ENCODE assay signal across 10 cellular contexts in genomic region chr16:80993293-80993691, GRCh38. TPM values are rescaled to one million over a fixed set of nuclear protein-coding genes. Genes with fewer than 3 reads are reported as not detected.
DNase-seq lines count a peak whose midpoint lies in the region; ATAC-seq and TF ChIP-seq lines count a peak whose summit lies in the region.
"Had no signal": no experiment of that assay in that cellular context is flagged by ENCODE, and none has a peak within 500 bp of the region (broad histone marks: within the 10 kb centered on the region; RNA-seq: fewer than 3 reads in every experiment).

No MANE protein-coding gene starts in this region.

- DNase-seq in AG04449 (ENCODE audit: low read depth, low spot score) (peak; percentile 87), NCI-H226 (peak; percentile 96), dermis blood vessel endothelial cell (peak; percentile 62), G401 (ENCODE audit: low spot score) (no peak), SIG-M5 treated with dmso at 0.1 percent for 504 hours (lab: John Stamatoyannopoulos, UW; ENCODE audit: unreplicated experiment) (no peak)
- DNase-seq in effector memory CD4-positive, alpha-beta T cell, result no peak
- DNase-seq: activated effector memory CD4-positive, alpha-beta T cell treated with Interleukin-2 at 50 U/mL for 16 hours; DMS79 had no signal

- POLR2A ChIA-PET in AG04449 (lab: Yijun Ruan, JAX), result interaction anchor here (0.5 to 2.0 kb wide), 5 partner anchors 8 to 61 kb away, joined by 3 to 10 read pairs (median 5); partner anchors contain the start of genes CENPN and CMC2

- H3K9me3 ChIP-seq in liver (ENCODE audit: control insufficient read depth in 4 of 4, low read length in 3 of 4), result no peaks in the 10 kb centered on the region
- H3K9me3 ChIP-seq in effector memory CD4-positive, alpha-beta T cell (ENCODE audit: control insufficient read depth, low read length), result no peaks in the 10 kb centered on the region

- H3K9ac ChIP-seq in liver (ENCODE audit: low read depth in 1 of 2, low read length in 2 of 2), result peak overlapping the region in 1 of 2 donors; percentile 55

- H3K27me3 ChIP-seq in liver (ENCODE audit: control insufficient read depth in 4 of 4, insufficient read depth in 4 of 4, low read length in 3 of 4), result no peaks in the 10 kb centered on the region
- no peaks in the 10 kb centered on the region for H3K27me3 ChIP-seq in effector memory CD4-positive, alpha-beta T cell (replicated peaks; ENCODE audit: control insufficient read depth, insufficient read depth, low read length, poor library complexity, severe bottlenecking)

- H3K27ac ChIP-seq in liver (ENCODE audit: low read depth in 1 of 2, low read length in 2 of 2), result peak overlapping the region; percentile 25 to 43
- H3K27ac ChIP-seq in effector memory CD4-positive, alpha-beta T cell (ENCODE audit: insufficient read depth, low read length, poor library complexity, severe bottlenecking), result no peak overlapping the region

- ATAC-seq in GM18858 (IDR thresholded peaks at IDR 0.05; ENCODE audit: unreplicated experiment), result no peak

- H3K36me3 ChIP-seq in liver (ENCODE audit: control insufficient read depth in 4 of 4, insufficient read depth in 3 of 4, low read depth in 1 of 4, low read length in 3 of 4), result no peaks in the 10 kb centered on the region
- no peaks in the 10 kb centered on the region for H3K36me3 ChIP-seq in effector memory CD4-positive, alpha-beta T cell (ENCODE audit: control insufficient read depth, insufficient read depth, low read length)

- no peak for TF ChIP-seq RAD21 in liver (IDR thresholded peaks at IDR 0.05)

- no peak for TF ChIP-seq CTCF in AG04449 (IDR thresholded peaks at IDR 0.05; ENCODE audit: insufficient read depth, low read length, missing control alignments)
- no peak for TF ChIP-seq CTCF in liver (IDR thresholded peaks at IDR 0.05; ENCODE audit: low read depth, low read length, missing input control)

- WGBS in liver, result 31% methylated on average over 6 of the region's 6 CpGs

- CTCF ChIA-PET in AG04449 (lab: Yijun Ruan, JAX), result interaction anchor here (1.0 to 7.9 kb wide), 7 partner anchors 11 to 168 kb away, joined by 3 to 125 read pairs (median 3); partner anchors contain the start of genes ATMIN, CENPN and CMC2

- peak overlapping the region; percentile 43 for H3K4me3 ChIP-seq in AG04449 (ENCODE audit: low read depth, low read length)
- H3K4me3 ChIP-seq in liver (ENCODE audit: low read depth in 1 of 3, low read length in 3 of 3), result no peak overlapping the region
- H3K4me3 ChIP-seq in effector memory CD4-positive, alpha-beta T cell (ENCODE audit: insufficient read depth, low read depth, low read length, poor library complexity, severe bottlenecking), result no peak overlapping the region

- peaks cover 8 to 75% (median 49%) of the 10 kb centered on the region in 4 donors for H3K4me1 ChIP-seq in liver (ENCODE audit: control insufficient read depth in 4 of 4, insufficient read depth in 4 of 4, low read length in 3 of 4)
- no peaks in the 10 kb centered on the region for H3K4me1 ChIP-seq in effector memory CD4-positive, alpha-beta T cell (ENCODE audit: control insufficient read depth, insufficient read depth, low read length, poor library complexity, severe bottlenecking)

- in situ Hi-C loops in G401 (cut with HindIII; ENCODE audit: low sequenced_read_pairs), result no loop called here

TF ChIP-seq in liver, 16 proteins besides CTCF, POLR2A, EP300 and RAD21:
- TF ChIP-seq JUND (IDR thresholded peaks at IDR 0.05) (peak in 1 of 2 donors; percentile 26), MAX (IDR thresholded peaks at IDR 0.05) (no peak)

RNA-seq across cellular contexts. Expression of gene CMC2, which starts 13.4 kb away (rescaled TPM):
- total RNA-seq in dermis blood vessel endothelial cell, result 35.7 and 47.4 TPM in 2 replicates
- 10 to 100 TPM; 26.2 to 28.3 TPM for total RNA-seq in liver
- polyA plus RNA-seq in liver, result 10 to 100 TPM; 56.7 to 98.4 TPM
- 89.8 and 180 TPM in 2 replicates for total RNA-seq in G401 (2014; rRNA removed; shearing (Covaris generic))

RNA-seq across cellular contexts. Expression of gene CENPN, which starts 13.7 kb away (rescaled TPM):
- total RNA-seq in dermis blood vessel endothelial cell, result 57.2 and 101 TPM in 2 replicates
- 10 to 100 TPM in 1 of 2 donors, 1 to 10 TPM in 1; 9.9 to 30.8 TPM for total RNA-seq in liver
- polyA plus RNA-seq in liver, result 1 to 10 TPM; 1.8 to 5.9 TPM
- 68.7 and 173 TPM in 2 replicates for total RNA-seq in G401 (2014; rRNA removed; shearing (Covaris generic))

RNA-seq across cellular contexts. Expression of gene ATMIN, which starts 42.4 kb away (rescaled TPM):
- 40.0 and 43.9 TPM in 2 replicates for total RNA-seq in dermis blood vessel endothelial cell
- 10 to 100 TPM; 15.9 to 17.8 TPM for total RNA-seq in liver
- 1 to 10 TPM; 6.8 to 8.8 TPM for polyA plus RNA-seq in liver
- total RNA-seq in G401 (2014; rRNA removed; shearing (Covaris generic)), result 46.9 and 59.6 TPM in 2 replicates

Comparison
In these comparisons a context has a peak if more than half of its experiments do, and no peak if none do; other contexts are left out.
1. DNase-seq: peak in AG04449 (single experiment), NCI-H226 (single experiment) and dermis blood vessel endothelial cell (single experiment); none in G401 (single experiment), SIG-M5 treated with dmso at 0.1 percent for 504 hours (single experiment) and effector memory CD4-positive, alpha-beta T cell (0 of 3).